In the genomic region with DNA sequence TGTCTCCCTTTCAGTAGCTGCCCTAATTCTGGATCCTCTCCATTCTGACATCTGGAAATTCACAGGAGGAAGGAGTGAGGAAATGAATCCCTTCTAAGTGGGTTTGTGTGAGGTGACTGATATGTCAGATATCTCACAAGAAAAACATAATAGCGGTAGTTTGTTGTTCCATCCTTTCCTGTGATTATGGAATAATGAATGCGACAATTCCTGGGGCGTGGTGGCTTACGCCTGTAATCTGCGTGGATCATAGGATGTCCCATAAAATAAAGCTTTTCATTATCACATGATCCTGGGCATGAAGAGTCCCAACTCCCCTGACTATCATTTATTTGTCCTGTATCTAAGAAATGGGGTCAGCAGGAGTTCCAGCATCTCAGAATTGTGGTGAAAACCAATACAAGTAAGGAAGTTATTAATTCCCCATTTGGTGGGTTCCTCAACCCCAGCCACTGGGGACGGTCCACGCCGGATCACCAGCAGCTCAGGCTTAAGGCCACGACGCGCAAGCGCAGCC, we compare ENCODE assay signal across 8 cellular contexts. TPM values are rescaled to one million over a fixed set of nuclear protein-coding genes. Genes with fewer than 3 reads are reported as not detected.
A peak's percentile ranks its signal among the peaks of the same experiment; 100 is the strongest.
DNase-seq lines count a peak whose midpoint lies in the region; ATAC-seq, FAIRE-seq and TF ChIP-seq lines count a peak whose summit lies in the region.

No MANE protein-coding gene starts in this region.

- H3K27ac ChIP-seq in CD8-positive, alpha-beta memory T cell (ENCODE audit: low read depth, low read length), result peak overlapping the region; percentile 92
- peak overlapping the region; percentile 95 for H3K27ac ChIP-seq in endodermal cell (ENCODE audit: low read depth, low read length)
- peak overlapping the region; percentile 92 for H3K27ac ChIP-seq in neutrophil

- no peaks in the 10 kb centered on the region for H3K36me3 ChIP-seq in CD8-positive, alpha-beta memory T cell (ENCODE audit: insufficient read depth, low read length)
- H3K36me3 ChIP-seq in endodermal cell (ENCODE audit: control insufficient read depth, insufficient read depth, low read length) (peaks cover 31% of the 10 kb centered on the region), neutrophil (no peaks in the 10 kb centered on the region)

- peaks cover 27 to 34% (median 34%) of the 10 kb centered on the region in 3 donors for H3K4me1 Mint-ChIP-seq in CD8-positive, alpha-beta memory T cell
- H3K4me1 Mint-ChIP-seq in endodermal cell, result peaks cover 9% of the 10 kb centered on the region

- peaks cover 25% of the 10 kb centered on the region for H3K4me1 ChIP-seq in CD8-positive, alpha-beta memory T cell (ENCODE audit: insufficient read depth, low read length)
- H3K4me1 ChIP-seq in endodermal cell (ENCODE audit: control insufficient read depth, insufficient read depth, low read length) (no peaks in the 10 kb centered on the region), neutrophil (ENCODE audit: control insufficient read depth in 1 of 2, insufficient read depth in 1 of 2, low read depth in 1 of 2, low read length in 1 of 2) (peaks cover 16 to 18% of the 10 kb centered on the region in 2 experiments)

- CTCF ChIA-PET in CD8-positive, alpha-beta memory T cell (lab: Charles Lee), result interaction anchor here (1.1 to 1.8 kb wide), 3 partner anchors 15 to 60 kb away, joined by 3 to 16 read pairs (median 4); partner anchors contain the start of genes PCBD2 and TXNDC15

- H3K4me3 Mint-ChIP-seq in CD8-positive, alpha-beta memory T cell, result peak overlapping the region; percentile 84 to 96 (median 88)
- peak overlapping the region; percentile 88 for H3K4me3 Mint-ChIP-seq in endodermal cell

- no peaks in the 10 kb centered on the region for H3K9me3 Mint-ChIP-seq in CD8-positive, alpha-beta memory T cell
- H3K9me3 Mint-ChIP-seq in endodermal cell, result no peaks in the 10 kb centered on the region

- H3K27me3 Mint-ChIP-seq in CD8-positive, alpha-beta memory T cell, result no peaks in the 10 kb centered on the region
- no peaks in the 10 kb centered on the region for H3K27me3 Mint-ChIP-seq in endodermal cell (ENCODE audit: insufficient read depth)

- H3K27ac Mint-ChIP-seq in CD8-positive, alpha-beta memory T cell, result peak overlapping the region; percentile 91 to 98 (median 96)
- H3K27ac Mint-ChIP-seq in endodermal cell, result peak overlapping the region; percentile 93

- POLR2A ChIA-PET in CD8-positive, alpha-beta memory T cell (lab: Charles Lee), result interaction anchor here (0.6 to 1.9 kb wide), 8 partner anchors 12 to 620 kb away, joined by 3 to 21 read pairs (median 4); partner anchors contain the start of genes CAMLG, PCBD2, PPP2CA and TXNDC15

- no peak for FAIRE-seq in urothelium cell line (lab: Jason Lieb, UNC)

- H3K4me3 ChIP-seq in CD8-positive, alpha-beta memory T cell (ENCODE audit: low read length), result peak overlapping the region; percentile 38
- H3K4me3 ChIP-seq in endodermal cell (ENCODE audit: low read length) (peak overlapping the region; percentile 84), neutrophil (ENCODE audit: low read depth in 1 of 2, low read length in 1 of 2) (peak overlapping the region; percentile 76 to 87)

- no peak for TF ChIP-seq CTCF in endodermal cell (conservative IDR thresholded peaks at IDR 0.05)
- no peak for TF ChIP-seq CTCF in neutrophil (IDR thresholded peaks at IDR 0.05)

- no peak for ATAC-seq in GM18511 (IDR thresholded peaks at IDR 0.05; ENCODE audit: unreplicated experiment)

- WGBS in endodermal cell (ENCODE audit: insufficient coverage in 1 of 2, insufficient read length in 1 of 2), 2 experiments, result 42 to 58% methylated on average over 8 to 12 of the region's 12 CpGs

- H3K27me3 ChIP-seq in CD8-positive, alpha-beta memory T cell (ENCODE audit: insufficient read depth, low read length, poor library complexity, severe bottlenecking), result no peaks in the 10 kb centered on the region
- H3K27me3 ChIP-seq in endodermal cell (ENCODE audit: control insufficient read depth, insufficient read depth, low read length, poor library complexity, severe bottlenecking) (no peaks in the 10 kb centered on the region), neutrophil (no peaks in the 10 kb centered on the region)

- peak overlapping the region; percentile 90 for H3K9ac ChIP-seq in endodermal cell (ENCODE audit: extremely low read depth, low read length, poor library complexity, severe bottlenecking)

- no peak for DNase-seq in CD8-positive, alpha-beta memory T cell
- DNase-seq in NCI-H69 (lab: John Stamatoyannopoulos, UW) (peak; percentile 40), endodermal cell (no peak), AG20443 (ENCODE audit: low spot score) (no peak), NK-92 (lab: John Stamatoyannopoulos, UW; ENCODE audit: unreplicated experiment) (no peak), urothelium cell line (ENCODE audit: low spot score) (no peak)

- peaks cover 0 to 21% (median 5%) of the 10 kb centered on the region in 3 donors for H3K36me3 Mint-ChIP-seq in CD8-positive, alpha-beta memory T cell
- H3K36me3 Mint-ChIP-seq in endodermal cell (ENCODE audit: low read depth), result peaks cover 25% of the 10 kb centered on the region

- no peaks in the 10 kb centered on the region for H3K9me3 ChIP-seq in CD8-positive, alpha-beta memory T cell (ENCODE audit: low read length)
- H3K9me3 ChIP-seq in endodermal cell (ENCODE audit: control insufficient read depth, low read length) (peaks cover 7% of the 10 kb centered on the region), neutrophil (no peaks in the 10 kb centered on the region)

RNA-seq across cellular contexts. Expression of gene C5orf24, which starts 0.4 kb away (rescaled TPM):
- total RNA-seq in CD8-positive, alpha-beta memory T cell, result 10 to 100 TPM; 28.9 to 29.8 TPM
- polyA plus RNA-seq in CD8-positive, alpha-beta memory T cell, result 10.5 TPM
- total RNA-seq in endodermal cell, result 10 to 100 TPM; 33.8 to 41.0 TPM
- 53.6 TPM for polyA plus RNA-seq in endodermal cell (2013, experiment 1 of 2)
- 52.6 TPM for polyA plus RNA-seq in endodermal cell (2013, experiment 2 of 2)

RNA-seq across cellular contexts. Expression of gene TXNDC15, which starts 28.8 kb away (rescaled TPM):
- 10 to 100 TPM; 44.5 to 47.3 TPM for total RNA-seq in CD8-positive, alpha-beta memory T cell
- 22.1 TPM for polyA plus RNA-seq in CD8-positive, alpha-beta memory T cell
- total RNA-seq in endodermal cell, result 10 to 100 TPM; 34.0 to 37.0 TPM
- 30.0 TPM for polyA plus RNA-seq in endodermal cell (2013, experiment 1 of 2)
- 31.1 TPM for polyA plus RNA-seq in endodermal cell (2013, experiment 2 of 2)

RNA-seq across cellular contexts. Expression of gene PCBD2, which starts 59.5 kb away (rescaled TPM):
- 10 to 100 TPM; 11.5 to 13.6 TPM for total RNA-seq in CD8-positive, alpha-beta memory T cell
- 9.6 TPM for polyA plus RNA-seq in CD8-positive, alpha-beta memory T cell
- total RNA-seq in endodermal cell, result 10 to 100 TPM in 1 of 2 donors, 1 to 10 TPM in 1; 9.1 to 12.6 TPM
- 6.2 TPM for polyA plus RNA-seq in endodermal cell (2013, experiment 1 of 2)
- 4.1 TPM for polyA plus RNA-seq in endodermal cell (2013, experiment 2 of 2)
